Comparison of ENCODE assay signal across 6 cellular contexts in genomic region chr12:120261951-120262851, GRCh38. TPM values are rescaled to one million over a fixed set of nuclear protein-coding genes. Genes with fewer than 3 reads are reported as not detected.
DNase-seq lines count a peak whose midpoint lies in the region; ATAC-seq, FAIRE-seq and TF ChIP-seq lines count a peak whose summit lies in the region.

No MANE protein-coding gene starts in this region.

- H3K9me1 ChIP-seq in K562 (ENCODE audit: control insufficient read depth, insufficient read depth, low read length) = no peaks in the 10 kb centered on the region

- no peaks in the 10 kb centered on the region for H3K9me3 ChIP-seq in K562 (replicated peaks; ENCODE audit: control insufficient read depth, insufficient read depth, low read depth, low read length)

- no peak for TF ChIP-seq CTCF in K562 (IDR thresholded peaks at IDR 0.05 in 2 of 3, conservative IDR thresholded peaks at IDR 0.05 in 1 of 3; ENCODE audit: insufficient read depth in 2 of 3, low read depth in 1 of 3, low read length in 3 of 3)

- peaks cover 59% of the 10 kb centered on the region; the same call in 2 of the 3 replicates for H3K79me2 ChIP-seq in K562 (ENCODE audit: control insufficient read depth, insufficient read depth, low read length)

- in situ Hi-C loops in K562 (cut with MboI) = loop anchor here (5.0 kb wide), 1 partner anchor 35 kb away; no protein-coding TSS in a partner anchor

- peak overlapping the region; percentile 88 to 96 (median 94) for H3K4me3 Mint-ChIP-seq in naive thymus-derived CD8-positive, alpha-beta T cell

- FAIRE-seq in K562 (lab: Jason Lieb, UNC) = peak; percentile 58

- H3K27me3 Mint-ChIP-seq in naive thymus-derived CD8-positive, alpha-beta T cell = peaks cover 0 to 2% (median 0%) of the 10 kb centered on the region in 5 donors

- peaks cover 0 to 10% (median 1%) of the 10 kb centered on the region in 3 donors for H3K36me3 Mint-ChIP-seq in naive thymus-derived CD8-positive, alpha-beta T cell

- TF ChIP-seq POLR2A in K562 (conservative IDR thresholded peaks at IDR 0.05) = no peak

- intact Hi-C loops in K562 (cut with micrococcal nuclease) = no loop called here

- H3K27ac ChIP-seq in K562 (ENCODE audit: extremely low read depth, low read depth, low read length) = no peak overlapping the region

- peak overlapping the region in 1 of 2 experiments; percentile 15; a peak in 1 of 4 replicates for H3K9ac ChIP-seq in K562 (ENCODE audit: insufficient read depth in 1 of 2, low read depth in 2 of 2, low read length in 2 of 2)

- ATAC-seq in K562 = no peak
- ATAC-seq in naive thymus-derived CD8-positive, alpha-beta T cell = peak; percentile 56 to 68

- DNase-seq in HCEC 1CT (peak; percentile 37), K562 (ENCODE audit: extremely low read depth in 1 of 4, low spot score in 3 of 4) (peak in 3 of 4 experiments; percentile 31 to 46 (median 44)), NOMO-1 (lab: John Stamatoyannopoulos, UW; ENCODE audit: unreplicated experiment in 2 of 2) (no peak), NCI-H2227 treated with DMSO at 0.1 percent for 48 hours (lab: John Stamatoyannopoulos, UW) (no peak), cortex of kidney (lab: John Stamatoyannopoulos, UW) (no peak)
- peak in 5 of 10 donors; percentile 23 to 68 (median 40) for DNase-seq in naive thymus-derived CD8-positive, alpha-beta T cell

- TF ChIP-seq EP300 in K562 (IDR thresholded peaks at IDR 0.05; ENCODE audit: low read length) = no peak

- POLR2A ChIA-PET in K562 (lab: Yijun Ruan, JAX) = interaction anchor here (0.6 to 10.5 kb wide), 12 partner anchors 8 to 256 kb away, joined by 3 to 110 read pairs (median 6); partner anchors contain the start of genes GCN1, RNU4-1, RNU4-2 and RPLP0
- POLR2A ChIA-PET in naive thymus-derived CD8-positive, alpha-beta T cell (lab: Charles Lee) = interaction anchor here (0.5 to 9.3 kb wide), 8 partner anchors 12 to 66 kb away, joined by 4 to 211 read pairs (median 59); partner anchors contain the start of genes RNU4-1, RNU4-2 and RPLP0

- no peak overlapping the region for H3K4me3 ChIP-seq in K562

- peaks cover 34 to 80% (median 74%) of the 10 kb centered on the region in 4 donors for H3K4me1 Mint-ChIP-seq in naive thymus-derived CD8-positive, alpha-beta T cell

- CTCF ChIA-PET in K562 (lab: Yijun Ruan, JAX; ENCODE audit: low intra/inter-chr PET ratio) = no interaction called here

- BruUV-seq in K562 (replicated peaks; lab: Mats Ljungman, UMichigan) = no TSS peak

- H3K4me1 ChIP-seq in K562 (replicated peaks in 1 of 2; ENCODE audit: control insufficient read depth in 2 of 2, insufficient read depth in 2 of 2, low read length in 2 of 2) = peaks cover 42 to 43% of the 10 kb centered on the region in 2 experiments; a peak in 4 of 5 replicates

- H4K20me1 ChIP-seq in K562 (replicated peaks; ENCODE audit: control insufficient read depth, insufficient read depth, low read length) = peaks cover 16% of the 10 kb centered on the region

- no peaks in the 10 kb centered on the region; the same call in 2 of the 3 replicates for H3K36me3 ChIP-seq in K562 (ENCODE audit: control insufficient read depth, insufficient read depth, low read length)

- peak overlapping the region; percentile 79 to 95 (median 90) for H3K27ac Mint-ChIP-seq in naive thymus-derived CD8-positive, alpha-beta T cell

- H2AFZ ChIP-seq in K562 (ENCODE audit: low read depth, low read length) = no peak overlapping the region

- no peaks in the 10 kb centered on the region for H3K9me3 Mint-ChIP-seq in naive thymus-derived CD8-positive, alpha-beta T cell

- TF ChIP-seq RAD21 in K562 (CRISPR knock-in tag; conservative IDR thresholded peaks at IDR 0.05 in 1 of 2, IDR thresholded peaks at IDR 0.05 in 1 of 2) = no peak

- peak overlapping the region; percentile 7; the same call in 1 of the 2 replicates for H3K4me2 ChIP-seq in K562 (ENCODE audit: insufficient read depth, low read length)

- H3K27me3 ChIP-seq in K562 (ENCODE audit: control insufficient read depth in 2 of 2, insufficient read depth in 2 of 2, low read length in 2 of 2) = no peaks in the 10 kb centered on the region

- 61% methylated on average over 10 of the region's 10 CpGs for WGBS in K562 (ENCODE audit: insufficient coverage, low coverage, missing lambda C conversion rate)

RNA-seq across cellular contexts. Expression of gene PXN, which starts 3.3 kb away (rescaled TPM):
- total RNA-seq in K562 (2011; cell fraction: chromatin; rRNA removed; ENCODE audit: low replicate concordance) = 70.6 and 142 TPM in 2 replicates
- total RNA-seq in K562 (2011; cell fraction: nucleolus; rRNA removed) = 45.5 and 48.2 TPM in 2 replicates
- 51.8 and 52.7 TPM in 2 replicates for total RNA-seq in K562 (2011; cell fraction: nucleoplasm; rRNA removed)
- 18.6 and 22.7 TPM in 2 replicates for total RNA-seq in K562 (2014; rRNA removed)
- 13.1 and 16.4 TPM in 2 replicates for total RNA-seq in K562 (2014; rRNA removed; fragmentation: Illumina TruSeq; extraction: Trizol)
- total RNA-seq in K562 (2015; rRNA removed; fragmentation: Illumina TruSeq; extraction: Trizol) = 13.5 and 14.2 TPM in 2 replicates
- total RNA-seq in K562 (2021) = 66.6 and 74.1 TPM in 2 replicates
- 28.6 and 44.1 TPM in 2 replicates for polyA plus RNA-seq in K562 (2011; rRNA removed)
- polyA plus RNA-seq in K562 (2011; cell fraction: cytosol; rRNA removed) = 31.5 and 36.7 TPM in 2 replicates
- 43.4 and 76.1 TPM in 2 replicates for polyA plus RNA-seq in K562 (2011; cell fraction: nucleus; rRNA removed)
- 59.0 and 70.2 TPM in 2 replicates for polyA plus RNA-seq in K562 (2012)
- 64.7 and 71.8 TPM in 2 replicates for polyA plus RNA-seq in K562 (2014; fragmentation: Illumina TruSeq; extraction: Trizol)
- polyA plus RNA-seq in K562 (2014; fragmentation: Nextera tagmentation; extraction: Ambion mirVana) = 1 to 10 TPM; 4.0 to 4.8 TPM
- 40.7 and 42.2 TPM in 2 replicates for polyA plus RNA-seq in K562 (2014; rRNA removed)
- polyA minus RNA-seq in K562 (2011; rRNA and poly(A)+ RNA removed) = 19.9 and 22.3 TPM in 2 replicates
- 16.7 and 38.8 TPM in 2 replicates for polyA minus RNA-seq in K562 (2011; cell fraction: cytosol; rRNA and poly(A)+ RNA removed)
- 12.4 and 19.8 TPM in 2 replicates for polyA minus RNA-seq in K562 (2011; cell fraction: nucleus; rRNA and poly(A)+ RNA removed)
- 10 to 100 TPM; 93.9 to 96.6 TPM for total RNA-seq in naive thymus-derived CD8-positive, alpha-beta T cell
- 10 to 100 TPM; 64.3 to 95.6 (median 80.4) TPM for polyA plus RNA-seq in naive thymus-derived CD8-positive, alpha-beta T cell

RNA-seq across cellular contexts. Expression of gene RNU4-2, which starts 29.5 kb away (rescaled TPM):
- total RNA-seq in K562 (2011; cell fraction: chromatin; rRNA removed; ENCODE audit: low replicate concordance) = under 0.01 TPM in 2 replicates
- under 0.01 TPM in 2 replicates for total RNA-seq in K562 (2011; cell fraction: nucleolus; rRNA removed)
- total RNA-seq in K562 (2011; cell fraction: nucleoplasm; rRNA removed) = under 0.01 TPM in 2 replicates
- total RNA-seq in K562 (2014; rRNA removed) = under 0.01 TPM in 2 replicates
- total RNA-seq in K562 (2014; rRNA removed; fragmentation: Illumina TruSeq; extraction: Trizol) = 25,223 and 25,496 TPM in 2 replicates
- 12,048 and 12,298 TPM in 2 replicates for total RNA-seq in K562 (2015; rRNA removed; fragmentation: Illumina TruSeq; extraction: Trizol)
- total RNA-seq in K562 (2021) = 3,537 and 4,682 TPM in 2 replicates
- polyA plus RNA-seq in K562 (2011; rRNA removed) = under 0.01 TPM in 1 of 2 replicates, not detected in the other
- polyA plus RNA-seq in K562 (2011; cell fraction: cytosol; rRNA removed) = under 0.01 TPM in 2 replicates
- under 0.01 TPM in 2 replicates for polyA plus RNA-seq in K562 (2011; cell fraction: nucleus; rRNA removed)
- polyA plus RNA-seq in K562 (2012) = 413 TPM in 1 of 2 replicates, not detected in the other
- polyA plus RNA-seq in K562 (2014; fragmentation: Illumina TruSeq; extraction: Trizol) = not detected in 2 replicates
- polyA plus RNA-seq in K562 (2014; fragmentation: Nextera tagmentation; extraction: Ambion mirVana) = not detected
- polyA plus RNA-seq in K562 (2014; rRNA removed) = not detected in 2 replicates
- 22,641 and 27,760 TPM in 2 replicates for polyA minus RNA-seq in K562 (2011; rRNA and poly(A)+ RNA removed)
- polyA minus RNA-seq in K562 (2011; cell fraction: cytosol; rRNA and poly(A)+ RNA removed) = 52,716 and 68,347 TPM in 2 replicates
- polyA minus RNA-seq in K562 (2011; cell fraction: nucleus; rRNA and poly(A)+ RNA removed) = under 0.01 TPM in 2 replicates
- 1,000 to 10,000 TPM; 4,355 to 8,006 TPM for total RNA-seq in naive thymus-derived CD8-positive, alpha-beta T cell
- polyA plus RNA-seq in naive thymus-derived CD8-positive, alpha-beta T cell = 10 to 100 TPM in 1 of 3 donors, not detected in 2; 79.6 TPM

RNA-seq across cellular contexts. Expression of gene RNU4-1, which starts 30.8 kb away (rescaled TPM):
- total RNA-seq in K562 (2011; cell fraction: chromatin; rRNA removed; ENCODE audit: low replicate concordance) = under 0.01 TPM in 2 replicates
- under 0.01 TPM in 2 replicates for total RNA-seq in K562 (2011; cell fraction: nucleolus; rRNA removed)
- under 0.01 TPM in 2 replicates for total RNA-seq in K562 (2011; cell fraction: nucleoplasm; rRNA removed)
- total RNA-seq in K562 (2014; rRNA removed) (under 0.01 TPM in 2 replicates), K562 (2014; rRNA removed; fragmentation: Illumina TruSeq; extraction: Trizol) (19,719 and 20,874 TPM in 2 replicates), K562 (2015; rRNA removed; fragmentation: Illumina TruSeq; extraction: Trizol) (10,612 and 10,827 TPM in 2 replicates), K562 (2021) (3,001 and 3,563 TPM in 2 replicates)
- polyA plus RNA-seq in K562 (2011; rRNA removed) (under 0.01 TPM in 2 replicates), K562 (2014; fragmentation: Illumina TruSeq; extraction: Trizol) (not detected in 2 replicates), K562 (2014; fragmentation: Nextera tagmentation; extraction: Ambion mirVana) (not detected), K562 (2014; rRNA removed) (not detected in 2 replicates)
- under 0.01 TPM in 1 of 2 replicates, not detected in the other for polyA plus RNA-seq in K562 (2011; cell fraction: cytosol; rRNA removed)
- under 0.01 TPM in 2 replicates for polyA plus RNA-seq in K562 (2011; cell fraction: nucleus; rRNA removed)
- polyA plus RNA-seq in K562 (2012) = 195 TPM in 1 of 2 replicates, not detected in the other
- 15,789 and 16,657 TPM in 2 replicates for polyA minus RNA-seq in K562 (2011; rRNA and poly(A)+ RNA removed)
- 57,407 and 78,930 TPM in 2 replicates for polyA minus RNA-seq in K562 (2011; cell fraction: cytosol; rRNA and poly(A)+ RNA removed)
- polyA minus RNA-seq in K562 (2011; cell fraction: nucleus; rRNA and poly(A)+ RNA removed) = under 0.01 TPM in 2 replicates
- total RNA-seq in naive thymus-derived CD8-positive, alpha-beta T cell = 100 to 1,000 TPM; 519 to 934 TPM
- not detected for polyA plus RNA-seq in naive thymus-derived CD8-positive, alpha-beta T cell

RNA-seq across cellular contexts. Expression of gene SIRT4, which starts 39.9 kb away (rescaled TPM):
- total RNA-seq in K562 (2011; cell fraction: chromatin; rRNA removed; ENCODE audit: low replicate concordance) = 2.8 and 3.7 TPM in 2 replicates
- total RNA-seq in K562 (2011; cell fraction: nucleolus; rRNA removed) = 2.5 and 2.6 TPM in 2 replicates
- 2.8 and 3.2 TPM in 2 replicates for total RNA-seq in K562 (2011; cell fraction: nucleoplasm; rRNA removed)
- total RNA-seq in K562 (2014; rRNA removed) (0.86 and 3.1 TPM in 2 replicates), K562 (2014; rRNA removed; fragmentation: Illumina TruSeq; extraction: Trizol) (2.3 TPM in 2 replicates), K562 (2015; rRNA removed; fragmentation: Illumina TruSeq; extraction: Trizol) (1.5 and 1.6 TPM in 2 replicates), K562 (2021) (2.5 and 3.1 TPM in 2 replicates)
- polyA plus RNA-seq in K562 (2011; rRNA removed) (2.4 and 3.2 TPM in 2 replicates), K562 (2014; fragmentation: Illumina TruSeq; extraction: Trizol) (2.7 and 2.8 TPM in 2 replicates), K562 (2014; fragmentation: Nextera tagmentation; extraction: Ambion mirVana) (1 to 10 TPM; 5.1 to 5.2 TPM), K562 (2014; rRNA removed) (1.8 and 3.2 TPM in 2 replicates)
- polyA plus RNA-seq in K562 (2011; cell fraction: cytosol; rRNA removed) = 2.5 TPM in 2 replicates
- 1.2 and 1.5 TPM in 2 replicates for polyA plus RNA-seq in K562 (2011; cell fraction: nucleus; rRNA removed)
- 2.4 and 3.6 TPM in 2 replicates for polyA plus RNA-seq in K562 (2012)
- 1.9 and 2.5 TPM in 2 replicates for polyA minus RNA-seq in K562 (2011; rRNA and poly(A)+ RNA removed)
- polyA minus RNA-seq in K562 (2011; cell fraction: cytosol; rRNA and poly(A)+ RNA removed) = 1.4 TPM in 1 of 2 replicates, not detected in the other
- 0.54 and 2.2 TPM in 2 replicates for polyA minus RNA-seq in K562 (2011; cell fraction: nucleus; rRNA and poly(A)+ RNA removed)
- 1 to 10 TPM; 2.4 to 4.1 TPM for total RNA-seq in naive thymus-derived CD8-positive, alpha-beta T cell
- polyA plus RNA-seq in naive thymus-derived CD8-positive, alpha-beta T cell = 1 to 10 TPM; 1.9 to 3.2 (median 2.2) TPM

Comparison
In these comparisons a context has a peak if more than half of its experiments do, and no peak if none do; other contexts are left out.
1. DNase-seq: peak in HCEC 1CT (single experiment) and K562 (3 of 4); none in NOMO-1 (0 of 2), NCI-H2227 treated with DMSO at 0.1 percent for 48 hours (single experiment) and cortex of kidney (single experiment).